1 cellular context compared by ENCODE assay signal in the genomic region with DNA sequence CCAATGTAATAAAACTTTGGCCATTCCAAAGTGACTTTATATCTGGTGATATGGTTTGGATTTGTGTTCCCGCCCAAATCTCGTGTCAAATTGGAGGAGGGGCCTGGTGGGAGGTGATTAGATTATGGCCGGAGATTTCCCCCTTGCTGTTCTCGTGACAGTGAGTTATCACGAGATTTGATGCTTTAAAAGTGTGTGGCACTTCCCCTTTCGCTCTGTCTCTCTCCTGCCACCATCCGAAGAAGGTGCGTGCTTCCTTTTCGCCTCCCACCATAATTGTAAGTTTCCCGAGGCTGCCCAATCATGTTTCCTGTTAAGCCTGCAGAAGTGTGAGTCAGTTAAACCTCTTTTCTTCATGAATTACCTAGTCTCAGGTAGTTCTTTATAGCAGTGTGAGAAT.
TF ChIP-seq lines count a peak whose summit lies in the region.

No MANE protein-coding gene starts in this region.

TF ChIP-seq in GM12878, 131 proteins besides CTCF, POLR2A, EP300 and RAD21 (continued from another document):
- no peak for TF ChIP-seq ZBTB40 (IDR thresholded peaks at IDR 0.05; ENCODE audit: borderline replicate concordance)
- TF ChIP-seq IRF4 (IDR thresholded peaks at IDR 0.05; ENCODE audit: low read depth, low read length): no peak
- no peak for TF ChIP-seq RUNX3 (IDR thresholded peaks at IDR 0.05; ENCODE audit: low read length)
- TF ChIP-seq RELA (IDR thresholded peaks at IDR 0.05; ENCODE audit: borderline replicate concordance, partially characterized antibody): no peak
- TF ChIP-seq SMARCA5 (IDR thresholded peaks at IDR 0.05): no peak
- TF ChIP-seq SPI1 (IDR thresholded peaks at IDR 0.05; ENCODE audit: borderline replicate concordance, insufficient read depth, low read depth, low read length): peak; percentile 11; the same call in 1 of the 2 replicates
TF ChIP-seq in GM12878: peak in this region for 1.
